Comparison of ENCODE assay signal across 8 cellular contexts in the genomic region with DNA sequence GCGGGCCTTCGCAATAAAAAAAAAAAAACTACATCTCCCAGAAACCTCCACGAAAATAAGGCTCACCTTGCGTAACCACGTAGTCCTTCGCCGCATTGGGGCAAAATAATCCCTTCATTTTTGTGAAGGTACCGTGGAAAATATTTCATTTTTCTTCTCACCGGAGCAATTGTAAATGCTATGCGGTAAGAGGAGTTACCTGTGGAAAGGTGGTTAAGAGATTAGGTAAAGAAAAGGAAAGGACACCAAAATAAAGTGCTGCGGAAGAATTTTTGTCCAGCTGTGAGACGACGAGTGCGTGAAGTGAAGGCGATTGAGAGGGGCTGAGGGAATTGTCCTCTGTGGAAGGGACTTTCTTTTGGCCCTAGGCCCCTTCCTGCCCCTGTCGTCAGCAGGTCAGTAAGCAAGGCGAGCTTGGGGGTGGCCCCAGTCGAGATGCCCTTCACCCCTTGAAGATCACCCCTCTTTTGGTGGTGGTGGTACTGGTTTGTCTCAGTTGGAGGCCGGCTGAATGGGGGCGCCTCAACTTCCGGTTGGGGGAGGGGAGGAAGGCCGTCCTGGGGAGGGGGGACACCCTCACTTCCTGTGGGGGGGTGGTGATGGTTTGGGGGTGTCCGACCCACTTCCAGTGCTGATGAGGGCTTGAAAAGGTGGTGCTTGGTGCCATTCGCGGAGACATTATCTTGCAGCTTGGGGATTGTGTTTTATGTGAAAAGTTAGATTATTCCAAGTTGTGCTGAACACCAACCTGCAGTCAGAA. TPM values are rescaled to one million over a fixed set of nuclear protein-coding genes. Genes with fewer than 3 reads are reported as not detected.
DNase-seq lines count a peak whose midpoint lies in the region; ATAC-seq, FAIRE-seq and TF ChIP-seq lines count a peak whose summit lies in the region.

A gene (plus strand): TSS at position 279 of the 760 bp plus-strand sequence. CDS start 37,520 bp downstream, outside the sequence.

- H3K4me1 ChIP-seq in CD8-positive, alpha-beta memory T cell (ENCODE audit: insufficient read depth, low read length), result peaks cover 10% of the 10 kb centered on the region
- H3K4me1 ChIP-seq in OCI-LY1 (ENCODE audit: insufficient read depth, low read length, severe bottlenecking), result peaks cover 37% of the 10 kb centered on the region
- H3K4me1 ChIP-seq in endothelial cell of umbilical vein (ENCODE audit: control insufficient read depth, extremely low read depth, insufficient read depth, low read length), result peaks cover 40% of the 10 kb centered on the region

- H3K4me2 ChIP-seq in OCI-LY1 (ENCODE audit: low read length) (peak within 1 kb of the TSS; percentile 72), endothelial cell of umbilical vein (ENCODE audit: insufficient read depth, low read length) (peak within 1 kb of the TSS; percentile 93)

- H3K27ac Mint-ChIP-seq in CD8-positive, alpha-beta memory T cell, result peak within 1 kb of the TSS; percentile 68 to 99 (median 98)

- H3K9me2 ChIP-seq in OCI-LY1 (ENCODE audit: low read depth, low read length), result no peaks in the 10 kb centered on the region

- dilution Hi-C loops in endothelial cell of umbilical vein (cut with MboI; ENCODE audit: extremely low pct_ligation_motif_present, low sequenced_read_pairs), result no loop called here

- no peak for TF ChIP-seq POLR2A in endothelial cell of umbilical vein (IDR thresholded peaks at IDR 0.05; ENCODE audit: low read depth, low read length)

- DNase-seq in CD8-positive, alpha-beta memory T cell, result peak in 3 of 5 donors; percentile 11 to 76 (median 38)
- DNase-seq in HT-29 (ENCODE audit: low spot score), result peak; percentile 93
- peak; percentile 60 for DNase-seq in activated CD8-positive, alpha-beta memory T cell treated with anti-CD3 and anti-CD28 coated beads, Interleukin-2, amount 50 U/mL, for 4 hours
- peak; percentile 93 for DNase-seq in endothelial cell of umbilical vein (ENCODE audit: low read depth, low spot score)
- DNase-seq in middle frontal gyrus (ENCODE audit: extremely low spot score, low spot score), result peak; percentile 55
- peak; percentile 41 to 48 for DNase-seq in stimulated activated CD8-positive, alpha-beta memory T cell treated with anti-CD3 and anti-CD28 coated beads, Interleukin-2, amount 100 ng/mL, for 48 hours (ENCODE audit: low read depth in 2 of 2)

- FAIRE-seq in endothelial cell of umbilical vein (lab: Jason Lieb, UNC), result peak; percentile 56

- H3K9me3 ChIP-seq in CD8-positive, alpha-beta memory T cell (ENCODE audit: low read length), result no peaks in the 10 kb centered on the region
- H3K9me3 ChIP-seq in OCI-LY1 (ENCODE audit: low read length) (no peaks in the 10 kb centered on the region), endothelial cell of umbilical vein (replicated peaks; ENCODE audit: control insufficient read depth, insufficient read depth, low read length) (no peaks in the 10 kb centered on the region)

- H3K9me3 Mint-ChIP-seq in CD8-positive, alpha-beta memory T cell, result no peaks in the 10 kb centered on the region

- CTCF ChIA-PET in CD8-positive, alpha-beta memory T cell (lab: Charles Lee), result interaction anchor here (0.6 to 0.9 kb wide), 4 partner anchors 10 to 407 kb away, joined by 3 to 4 read pairs (median 4); no protein-coding TSS in a partner anchor
- CTCF ChIA-PET in endothelial cell of umbilical vein (lab: Charles Lee), result interaction anchor here (0.7 to 3.8 kb wide), 8 partner anchors 22 to 302 kb away, joined by 3 to 39 read pairs (median 5); no protein-coding TSS in a partner anchor

- H3K79me2 ChIP-seq in OCI-LY1 (ENCODE audit: insufficient read depth, low read length), result peaks cover 47% of the 10 kb centered on the region
- H3K79me2 ChIP-seq in endothelial cell of umbilical vein (ENCODE audit: control insufficient read depth, insufficient read depth, low read length), result peaks cover 75% of the 10 kb centered on the region

- peaks cover 45 to 63% (median 60%) of the 10 kb centered on the region in 3 donors for H3K4me1 Mint-ChIP-seq in CD8-positive, alpha-beta memory T cell

- POLR2A ChIA-PET in CD8-positive, alpha-beta memory T cell (lab: Charles Lee), result interaction anchor here (0.6 to 0.7 kb wide), 3 partner anchors 406 to 882 kb away, joined by 3 to 4 read pairs (median 3); no protein-coding TSS in a partner anchor
- POLR2A ChIA-PET in endothelial cell of umbilical vein (lab: Charles Lee), result no interaction called here

- peaks cover 0 to 5% of the 10 kb centered on the region in 2 donors for H3K27me3 Mint-ChIP-seq in CD8-positive, alpha-beta memory T cell

- no peaks in the 10 kb centered on the region for H3K27me3 ChIP-seq in CD8-positive, alpha-beta memory T cell (ENCODE audit: insufficient read depth, low read length, poor library complexity, severe bottlenecking)
- no peaks in the 10 kb centered on the region for H3K27me3 ChIP-seq in OCI-LY1 (ENCODE audit: insufficient read depth, low read length)
- H3K27me3 ChIP-seq in endothelial cell of umbilical vein (ENCODE audit: control insufficient read depth in 2 of 2, insufficient read depth in 2 of 2, low read length in 2 of 2), result no peaks in the 10 kb centered on the region

- peak within 1 kb of the TSS; percentile 91 for H3K27ac ChIP-seq in CD8-positive, alpha-beta memory T cell (ENCODE audit: low read depth, low read length)
- H3K27ac ChIP-seq in OCI-LY1 (ENCODE audit: low read depth, low read length, poor library complexity, severe bottlenecking) (peak within 1 kb of the TSS; percentile 75), endothelial cell of umbilical vein (ENCODE audit: insufficient read depth, low read depth, low read length) (peak within 1 kb of the TSS; percentile 95)

- H3K4me3 ChIP-seq in CD8-positive, alpha-beta memory T cell (ENCODE audit: low read length), result peak within 1 kb of the TSS; percentile 99
- H3K4me3 ChIP-seq in OCI-LY1 (ENCODE audit: low read depth, low read length, poor library complexity, severe bottlenecking), result peak within 1 kb of the TSS; percentile 75
- peak within 1 kb of the TSS; percentile 79 to 96 (median 92) for H3K4me3 ChIP-seq in endothelial cell of umbilical vein (replicated peaks in 1 of 3; ENCODE audit: insufficient read depth in 1 of 3, low read depth in 1 of 3, low read length in 3 of 3)

- H3K36me3 ChIP-seq in CD8-positive, alpha-beta memory T cell (ENCODE audit: insufficient read depth, low read length), result no peaks in the 10 kb centered on the region
- H3K36me3 ChIP-seq in OCI-LY1 (ENCODE audit: insufficient read depth, low read length) (no peaks in the 10 kb centered on the region), endothelial cell of umbilical vein (ENCODE audit: control insufficient read depth in 2 of 2, extremely low read depth in 1 of 2, insufficient read depth in 2 of 2, low read length in 2 of 2) (no peaks in the 10 kb centered on the region)

- H3K4me3 Mint-ChIP-seq in CD8-positive, alpha-beta memory T cell, result peak within 1 kb of the TSS; percentile 93 to 98 (median 97)

- no peaks in the 10 kb centered on the region for H3F3A ChIP-seq in OCI-LY1 (ENCODE audit: insufficient read depth, low read length)

- peak; percentile 13; the same call in 1 of the 2 replicates for TF ChIP-seq CTCF in OCI-LY1 (IDR thresholded peaks at IDR 0.05; ENCODE audit: low read length)
- TF ChIP-seq CTCF in endothelial cell of umbilical vein (IDR thresholded peaks at IDR 0.05; ENCODE audit: extremely low read depth in 1 of 2, insufficient read depth in 1 of 2, low read depth in 1 of 2, low read length in 2 of 2), result no peak

- peak within 1 kb of the TSS; percentile 0; the same call in 1 of the 2 replicates for H2AFZ ChIP-seq in OCI-LY1 (ENCODE audit: low read length)
- peak within 1 kb of the TSS; percentile 78 for H2AFZ ChIP-seq in endothelial cell of umbilical vein (ENCODE audit: low read depth, low read length)

- intact Hi-C loops in endothelial cell of umbilical vein (cut with micrococcal nuclease), result loop anchor here (1.0 kb wide), 7 partner anchors 37 to 349 kb away; a partner anchor contains a TSS

- ATAC-seq in GM19468 (IDR thresholded peaks at IDR 0.05; ENCODE audit: extremely low read depth, unreplicated experiment), result peak; percentile 1

- H3K36me3 Mint-ChIP-seq in CD8-positive, alpha-beta memory T cell, result peaks cover 0 to 19% (median 0%) of the 10 kb centered on the region in 3 donors

- H3K9me1 ChIP-seq in endothelial cell of umbilical vein (replicated peaks; ENCODE audit: control insufficient read depth, extremely low read depth, insufficient read depth, low read length), result no peaks in the 10 kb centered on the region

- peak within 1 kb of the TSS; percentile 77 for H3K9ac ChIP-seq in OCI-LY1 (ENCODE audit: low read length)
- H3K9ac ChIP-seq in endothelial cell of umbilical vein (replicated peaks; ENCODE audit: extremely low read depth, insufficient read depth, low read length), result peak within 1 kb of the TSS; percentile 99

- BruUV-seq in endothelial cell of umbilical vein (replicated peaks; lab: Mats Ljungman, UMichigan), result no TSS peak

- H4K20me1 ChIP-seq in OCI-LY1 (ENCODE audit: insufficient read depth, low read length) (no peaks in the 10 kb centered on the region), endothelial cell of umbilical vein (replicated peaks; ENCODE audit: control insufficient read depth, extremely low read depth, insufficient read depth, low read length) (peaks cover 8% of the 10 kb centered on the region)

TF ChIP-seq in endothelial cell of umbilical vein, 7 proteins besides CTCF, POLR2A, EP300 and RAD21 (continues in another document):
- TF ChIP-seq JUN (IDR thresholded peaks at IDR 0.05; ENCODE audit: borderline replicate concordance, insufficient read depth, insufficient read length, low read depth) (no peak), MYC (IDR thresholded peaks at IDR 0.05; ENCODE audit: low read depth, low read length) (no peak), POLR2AphosphoS5 (IDR thresholded peaks at IDR 0.05; ENCODE audit: insufficient read depth, low read depth, low read length) (peak; percentile 9), EZH2 (IDR thresholded peaks at IDR 0.05; ENCODE audit: borderline replicate concordance, low read depth, low read length, severe bottlenecking) (no peak), FOS (IDR thresholded peaks at IDR 0.05; ENCODE audit: borderline replicate concordance, insufficient read depth, low read length) (no peak), GATA2 (IDR thresholded peaks at IDR 0.05; ENCODE audit: insufficient read depth, insufficient read length, low read depth, low read length) (no peak)

RNA-seq across cellular contexts. Expression of the gene that starts here (rescaled TPM):
- 10 to 100 TPM; 28.5 to 34.0 TPM for total RNA-seq in CD8-positive, alpha-beta memory T cell
- 46.6 TPM for polyA plus RNA-seq in CD8-positive, alpha-beta memory T cell
- total RNA-seq in HT-29 (2014; rRNA removed; shearing (Covaris generic)), result 22.4 and 22.7 TPM in 2 replicates
- 40.8 and 44.0 TPM in 2 replicates for total RNA-seq in endothelial cell of umbilical vein
- polyA plus RNA-seq in endothelial cell of umbilical vein, result 31.2 and 35.8 TPM in 2 replicates
- polyA plus RNA-seq in endothelial cell of umbilical vein (2011; cell fraction: cytosol; rRNA removed), result 29.8 and 32.6 TPM in 2 replicates
- polyA plus RNA-seq in endothelial cell of umbilical vein (2011; cell fraction: nucleus; rRNA removed), result 58.8 and 66.3 TPM in 2 replicates
- 32.2 and 35.7 TPM in 2 replicates for polyA plus RNA-seq in endothelial cell of umbilical vein (2012)
- 51.0 and 87.0 TPM in 2 replicates for polyA minus RNA-seq in endothelial cell of umbilical vein
- polyA minus RNA-seq in endothelial cell of umbilical vein (2011; cell fraction: cytosol; rRNA and poly(A)+ RNA removed), result 29.9 TPM
- polyA minus RNA-seq in endothelial cell of umbilical vein (2011; cell fraction: nucleus; rRNA and poly(A)+ RNA removed), result 43.3 and 73.5 TPM in 2 replicates

Comparison
In these comparisons a context has a peak if more than half of its experiments do, and no peak if none do; other contexts are left out.
1. Peak in every context shown above with its lines: DNase-seq, ATAC-seq, H3K4me3 ChIP-seq and H3K27ac ChIP-seq.
2. DNase-seq: peak in every context shown above with its lines; median percentile 93 in HT-29; 93 in endothelial cell of umbilical vein; 60 in activated CD8-positive, alpha-beta memory T cell treated with anti-CD3 and anti-CD28 coated beads, Interleukin-2, amount 50 U/mL, for 4 hours; 55 in middle frontal gyrus; 44 in stimulated activated CD8-positive, alpha-beta memory T cell treated with anti-CD3 and anti-CD28 coated beads, Interleukin-2, amount 100 ng/mL, for 48 hours; 38 in CD8-positive, alpha-beta memory T cell.